In the genomic region with DNA sequence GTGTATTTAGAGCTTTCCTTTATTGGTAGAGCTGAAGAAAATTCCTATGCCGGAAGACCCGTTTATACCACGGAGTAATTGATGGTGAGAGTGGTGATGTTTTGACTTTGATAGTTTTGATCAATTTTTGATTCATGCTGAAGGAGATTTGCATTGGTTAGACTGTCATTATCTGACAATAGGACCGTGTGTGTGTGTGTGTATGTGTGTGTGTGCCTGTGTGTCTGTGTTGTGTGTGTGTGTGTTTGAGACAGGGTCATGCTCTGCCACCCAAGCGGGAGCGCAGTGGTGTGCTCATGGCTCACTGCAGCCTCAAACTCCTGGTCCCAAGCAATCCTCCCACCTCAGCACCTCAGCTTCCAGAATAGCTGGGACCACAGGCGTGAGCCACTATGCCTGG, we compare ENCODE assay signal across 2 cellular contexts.
TF ChIP-seq lines count a peak whose summit lies in the region.

No MANE protein-coding gene starts in this region.

TF ChIP-seq in A549, 52 proteins besides CTCF, POLR2A, EP300 and RAD21 (continued from another document):
- TF ChIP-seq, protein P1, sequence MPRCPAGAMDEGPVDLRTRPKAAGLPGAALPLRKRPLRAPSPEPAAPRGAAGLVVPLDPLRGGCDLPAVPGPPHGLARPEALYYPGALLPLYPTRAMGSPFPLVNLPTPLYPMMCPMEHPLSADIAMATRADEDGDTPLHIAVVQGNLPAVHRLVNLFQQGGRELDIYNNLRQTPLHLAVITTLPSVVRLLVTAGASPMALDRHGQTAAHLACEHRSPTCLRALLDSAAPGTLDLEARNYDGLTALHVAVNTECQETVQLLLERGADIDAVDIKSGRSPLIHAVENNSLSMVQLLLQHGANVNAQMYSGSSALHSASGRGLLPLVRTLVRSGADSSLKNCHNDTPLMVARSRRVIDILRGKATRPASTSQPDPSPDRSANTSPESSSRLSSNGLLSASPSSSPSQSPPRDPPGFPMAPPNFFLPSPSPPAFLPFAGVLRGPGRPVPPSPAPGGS (IDR thresholded peaks at IDR 0.05), result no peak
- no peak for TF ChIP-seq SREBF2 (IDR thresholded peaks at IDR 0.05)
- TF ChIP-seq RNF2 (IDR thresholded peaks at IDR 0.05; ENCODE audit: borderline replicate concordance, low read depth), result no peak
- no peak for TF ChIP-seq JUNB (IDR thresholded peaks at IDR 0.05)
- no peak for TF ChIP-seq KDM1A (IDR thresholded peaks at IDR 0.05; ENCODE audit: low read depth)
- TF ChIP-seq NPAS2 (CRISPR knock-in tag; IDR thresholded peaks at IDR 0.05; ENCODE audit: borderline replicate concordance), result no peak
- TF ChIP-seq RARB (CRISPR knock-in tag; IDR thresholded peaks at IDR 0.05), result no peak
- no peak for TF ChIP-seq KDM5A (IDR thresholded peaks at IDR 0.05)
- TF ChIP-seq NR3C1 (IDR thresholded peaks at IDR 0.05), result no peak
- TF ChIP-seq, protein P2, sequence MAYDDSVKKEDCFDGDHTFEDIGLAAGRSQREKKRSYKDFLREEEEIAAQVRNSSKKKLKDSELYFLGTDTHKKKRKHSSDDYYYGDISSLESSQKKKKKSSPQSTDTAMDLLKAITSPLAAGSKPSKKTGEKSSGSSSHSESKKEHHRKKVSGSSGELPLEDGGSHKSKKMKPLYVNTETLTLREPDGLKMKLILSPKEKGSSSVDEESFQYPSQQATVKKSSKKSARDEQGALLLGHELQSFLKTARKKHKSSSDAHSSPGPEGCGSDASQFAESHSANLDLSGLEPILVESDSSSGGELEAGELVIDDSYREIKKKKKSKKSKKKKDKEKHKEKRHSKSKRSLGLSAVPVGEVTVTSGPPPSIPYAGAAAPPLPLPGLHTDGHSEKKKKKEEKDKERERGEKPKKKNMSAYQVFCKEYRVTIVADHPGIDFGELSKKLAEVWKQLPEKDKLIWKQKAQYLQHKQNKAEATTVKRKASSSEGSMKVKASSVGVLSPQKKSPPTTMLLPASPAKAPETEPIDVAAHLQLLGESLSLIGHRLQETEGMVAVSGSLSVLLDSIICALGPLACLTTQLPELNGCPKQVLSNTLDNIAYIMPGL (CRISPR knock-in tag; IDR thresholded peaks at IDR 0.05; ENCODE audit: borderline replicate concordance), result no peak
- TF ChIP-seq FOXS1 (CRISPR knock-in tag; IDR thresholded peaks at IDR 0.05), result no peak
- no peak for TF ChIP-seq HOXB13 (CRISPR knock-in tag; IDR thresholded peaks at IDR 0.05; ENCODE audit: low read depth)

TF ChIP-seq in neural cell, 6 proteins besides CTCF, POLR2A, EP300 and RAD21 (continued from another document):
- TF ChIP-seq, protein P3, sequence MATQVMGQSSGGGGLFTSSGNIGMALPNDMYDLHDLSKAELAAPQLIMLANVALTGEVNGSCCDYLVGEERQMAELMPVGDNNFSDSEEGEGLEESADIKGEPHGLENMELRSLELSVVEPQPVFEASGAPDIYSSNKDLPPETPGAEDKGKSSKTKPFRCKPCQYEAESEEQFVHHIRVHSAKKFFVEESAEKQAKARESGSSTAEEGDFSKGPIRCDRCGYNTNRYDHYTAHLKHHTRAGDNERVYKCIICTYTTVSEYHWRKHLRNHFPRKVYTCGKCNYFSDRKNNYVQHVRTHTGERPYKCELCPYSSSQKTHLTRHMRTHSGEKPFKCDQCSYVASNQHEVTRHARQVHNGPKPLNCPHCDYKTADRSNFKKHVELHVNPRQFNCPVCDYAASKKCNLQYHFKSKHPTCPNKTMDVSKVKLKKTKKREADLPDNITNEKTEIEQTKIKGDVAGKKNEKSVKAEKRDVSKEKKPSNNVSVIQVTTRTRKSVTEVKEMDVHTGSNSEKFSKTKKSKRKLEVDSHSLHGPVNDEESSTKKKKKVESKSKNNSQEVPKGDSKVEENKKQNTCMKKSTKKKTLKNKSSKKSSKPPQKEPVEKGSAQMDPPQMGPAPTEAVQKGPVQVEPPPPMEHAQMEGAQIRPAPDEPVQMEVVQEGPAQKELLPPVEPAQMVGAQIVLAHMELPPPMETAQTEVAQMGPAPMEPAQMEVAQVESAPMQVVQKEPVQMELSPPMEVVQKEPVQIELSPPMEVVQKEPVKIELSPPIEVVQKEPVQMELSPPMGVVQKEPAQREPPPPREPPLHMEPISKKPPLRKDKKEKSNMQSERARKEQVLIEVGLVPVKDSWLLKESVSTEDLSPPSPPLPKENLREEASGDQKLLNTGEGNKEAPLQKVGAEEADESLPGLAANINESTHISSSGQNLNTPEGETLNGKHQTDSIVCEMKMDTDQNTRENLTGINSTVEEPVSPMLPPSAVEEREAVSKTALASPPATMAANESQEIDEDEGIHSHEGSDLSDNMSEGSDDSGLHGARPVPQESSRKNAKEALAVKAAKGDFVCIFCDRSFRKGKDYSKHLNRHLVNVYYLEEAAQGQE (IDR thresholded peaks at IDR 0.05; ENCODE audit: borderline replicate concordance), result no peak
- no peak for TF ChIP-seq EZH2 (IDR thresholded peaks at IDR 0.05; ENCODE audit: borderline replicate concordance, insufficient read depth, low read length, poor library complexity, severe bottlenecking)
